ENCODE assay signal across 8 cellular contexts in the genomic region with DNA sequence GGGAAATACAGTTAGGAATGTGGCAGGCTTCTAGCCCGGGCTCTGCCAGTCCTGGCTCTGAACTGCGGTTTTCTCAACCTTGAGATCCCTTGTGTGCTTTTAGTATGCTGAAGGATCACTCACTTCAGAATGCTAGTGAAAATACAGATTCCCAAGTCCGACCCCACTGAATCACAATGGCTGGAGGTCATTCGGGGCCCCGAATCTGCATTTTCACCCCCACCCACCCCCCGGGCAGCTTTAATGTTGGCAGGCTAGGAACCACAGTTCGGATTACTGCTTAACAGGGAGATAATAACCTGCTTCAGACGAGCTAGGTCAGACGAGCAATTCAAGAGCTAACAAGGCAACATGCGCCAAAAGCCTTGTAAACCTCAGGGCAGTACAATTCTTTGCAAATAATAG.
DNase-seq lines count a peak whose midpoint lies in the region; ATAC-seq and TF ChIP-seq lines count a peak whose summit lies in the region.

No MANE protein-coding gene starts in this region.

- no peak for TF ChIP-seq POLR2A in NB4 (IDR thresholded peaks at IDR 0.05; ENCODE audit: extremely low read depth, insufficient read length)

- no peaks in the 10 kb centered on the region for H3K36me3 ChIP-seq in muscle layer of colon (ENCODE audit: insufficient read depth, low read length)

- H3K4me3 ChIP-seq in NB4 (ENCODE audit: low read depth, low read length) (peak overlapping the region; percentile 66), coronary artery (peak overlapping the region; percentile 92), muscle layer of colon (ENCODE audit: low read depth in 1 of 2, low read length in 2 of 2) (peak overlapping the region; percentile 38 to 82)

- peak overlapping the region; percentile 72 for H3K9ac ChIP-seq in muscle layer of colon (ENCODE audit: low read length)

- H3K9me3 ChIP-seq in muscle layer of colon (ENCODE audit: low read length), result no peaks in the 10 kb centered on the region

- H3K4me1 ChIP-seq in muscle layer of colon (ENCODE audit: insufficient read depth, low read length), result peaks cover 44% of the 10 kb centered on the region

- peak overlapping the region; percentile 76 to 99 for H3K27ac ChIP-seq in coronary artery
- H3K27ac ChIP-seq in muscle layer of colon (ENCODE audit: low read depth, low read length), result peak overlapping the region; percentile 74

- no peak for ATAC-seq in HG02588 (IDR thresholded peaks at IDR 0.05; ENCODE audit: unreplicated experiment)
- ATAC-seq in HG03521 (IDR thresholded peaks at IDR 0.05; ENCODE audit: unreplicated experiment), result no peak

- no peaks in the 10 kb centered on the region for H3K27me3 ChIP-seq in muscle layer of colon (ENCODE audit: control insufficient read depth in 1 of 2, insufficient read depth in 2 of 2, low read length in 2 of 2)

- TF ChIP-seq CTCF in NB4 (IDR thresholded peaks at IDR 0.05; ENCODE audit: low read depth, low read length) (no peak), coronary artery (IDR thresholded peaks at IDR 0.05) (no peak)

- DNase-seq in DMS79 treated with DMSO at 0.1 percent for 48 hours (lab: John Stamatoyannopoulos, UW) (peak; percentile 87), NB4 (ENCODE audit: low read depth) (no peak), coronary artery (ENCODE audit: low spot score) (no peak), epidermal melanocyte (ENCODE audit: insufficient read length, low spot score) (no peak), putamen (ENCODE audit: low spot score) (no peak)
